Comparison of ENCODE assay signal across 21 cellular contexts in genomic region chr11:36577859-36578258, GRCh38. TPM values are rescaled to one million over a fixed set of nuclear protein-coding genes. Genes with fewer than 3 reads are reported as not detected.
DNase-seq lines count a peak whose midpoint lies in the region; ATAC-seq and TF ChIP-seq lines count a peak whose summit lies in the region.
"Had no signal": no experiment of that assay in that cellular context is flagged by ENCODE, and none has a peak within 500 bp of the region (broad histone marks: within the 10 kb centered on the region; RNA-seq: fewer than 3 reads in every experiment).

No MANE protein-coding gene starts in this region.

- H3K27me3 ChIP-seq in foreskin keratinocyte: peaks cover 2% of the 10 kb centered on the region
- H3K27me3 ChIP-seq in smooth muscle cell (ENCODE audit: low read depth): no peaks in the 10 kb centered on the region
- no peaks in the 10 kb centered on the region for H3K27me3 ChIP-seq in neural progenitor cell
- H3K27me3 ChIP-seq: gastroesophageal sphincter had no signal

- no peaks in the 10 kb centered on the region for H3K36me3 Mint-ChIP-seq in neural progenitor cell

- H3K9ac ChIP-seq in smooth muscle cell (ENCODE audit: low read depth): peak overlapping the region; percentile 41
- H3K9ac ChIP-seq in neural progenitor cell: no peak overlapping the region

- H2AFZ ChIP-seq in smooth muscle cell (ENCODE audit: low read depth) (peak overlapping the region; percentile 55), neural progenitor cell (replicated peaks) (no peak overlapping the region)

- ATAC-seq in foreskin keratinocyte: peak; percentile 41
- ATAC-seq in GM18511 (IDR thresholded peaks at IDR 0.05; ENCODE audit: unreplicated experiment): no peak
- ATAC-seq: gastroesophageal sphincter; HCT116; left cardiac atrium; stimulated activated naive CD8-positive, alpha-beta T cell treated with anti-CD3 and anti-CD28 coated beads, Interleukin-15, amount 100 ng/mL, for 72 hours; T-cell had no signal

- H3K27ac ChIP-seq in foreskin keratinocyte (no peak overlapping the region), smooth muscle cell (ENCODE audit: low read depth) (peak overlapping the region; percentile 79), neural progenitor cell (no peak overlapping the region)

- no peak overlapping the region for H3K4me3 Mint-ChIP-seq in neural progenitor cell
- H3K4me3 Mint-ChIP-seq: CD8-positive, alpha-beta memory T cell; nephron progenitor cell; stimulated activated naive CD8-positive, alpha-beta T cell treated with anti-CD3 and anti-CD28 coated beads, Interleukin-15, amount 100 ng/mL, for 72 hours; T-cell had no signal

- peak; percentile 48 for DNase-seq in H4 (ENCODE audit: low spot score)
- DNase-seq in RPMI7951 (ENCODE audit: low read depth): peak; percentile 5
- peak in 1 of 2 donors; percentile 34 for DNase-seq in foreskin keratinocyte
- DNase-seq in smooth muscle cell (lab: John Stamatoyannopoulos, UW; ENCODE audit: unreplicated experiment): no peak
- no peak for DNase-seq in activated naive CD4-positive, alpha-beta T cell treated with Interleukin-2 at 50 U/mL for 16 hours
- no peak for DNase-seq in neural progenitor cell (ENCODE audit: low spot score)
- DNase-seq in activated gamma-delta T cell treated with Interleukin-2 at 50 U/mL for 16 hours: no peak
- DNase-seq: activated CD4-positive, alpha-beta T cell treated with anti-CD3 and anti-CD28 coated beads for 1 hour; activated T-cell treated with anti-CD3 and anti-CD28 coated beads for 4 hours; amygdala; CD8-positive, alpha-beta memory T cell; GF-D8; left cardiac atrium; NCI-H2171 treated with DMSO at 0.1 percent for 48 hours; nephron progenitor cell; OCI-M1; stimulated activated naive CD8-positive, alpha-beta T cell treated with anti-CD3 and anti-CD28 coated beads, Interleukin-15, amount 100 ng/mL, for 72 hours; T-cell had no signal

- TF ChIP-seq CTCF in foreskin keratinocyte (conservative IDR thresholded peaks at IDR 0.05): no peak
- TF ChIP-seq CTCF in smooth muscle cell (IDR thresholded peaks at IDR 0.05; ENCODE audit: borderline replicate concordance, insufficient read depth, poor library complexity, severe bottlenecking): no peak
- TF ChIP-seq CTCF in neural progenitor cell (IDR thresholded peaks at IDR 0.05): no peak

- H3K79me2 ChIP-seq in smooth muscle cell (ENCODE audit: low read depth): no peaks in the 10 kb centered on the region
- no peaks in the 10 kb centered on the region for H3K79me2 ChIP-seq in neural progenitor cell (ENCODE audit: low read depth)

- H3F3A ChIP-seq in smooth muscle cell (ENCODE audit: low read depth) (peaks cover 9% of the 10 kb centered on the region), neural progenitor cell (ENCODE audit: low read depth) (no peaks in the 10 kb centered on the region)

- H3K27me3 Mint-ChIP-seq in neural progenitor cell (ENCODE audit: insufficient read depth, low read depth): peaks cover 5% of the 10 kb centered on the region

- peaks cover 3% of the 10 kb centered on the region for H3K9me3 ChIP-seq in smooth muscle cell (replicated peaks; ENCODE audit: low read depth)
- no peaks in the 10 kb centered on the region for H3K9me3 ChIP-seq in neural progenitor cell (ENCODE audit: low read depth)
- H3K9me3 ChIP-seq: gastroesophageal sphincter had no signal

- H3K27ac Mint-ChIP-seq in neural progenitor cell: no peak overlapping the region
- H3K27ac Mint-ChIP-seq: CD8-positive, alpha-beta memory T cell; nephron progenitor cell; stimulated activated naive CD8-positive, alpha-beta T cell treated with anti-CD3 and anti-CD28 coated beads, Interleukin-15, amount 100 ng/mL, for 72 hours; T-cell had no signal

- H3K4me1 Mint-ChIP-seq in neural progenitor cell: no peaks in the 10 kb centered on the region
- H3K4me1 Mint-ChIP-seq: CD8-positive, alpha-beta memory T cell; stimulated activated naive CD8-positive, alpha-beta T cell treated with anti-CD3 and anti-CD28 coated beads, Interleukin-15, amount 100 ng/mL, for 72 hours; T-cell had no signal

- H3K4me3 ChIP-seq in smooth muscle cell (no peak overlapping the region), neural progenitor cell (no peak overlapping the region)
- H3K4me3 ChIP-seq: gastroesophageal sphincter had no signal

- H3K4me1 ChIP-seq in foreskin keratinocyte (no peaks in the 10 kb centered on the region), smooth muscle cell (ENCODE audit: low read depth) (peaks cover 14% of the 10 kb centered on the region), neural progenitor cell (no peaks in the 10 kb centered on the region)

- peaks cover 7% of the 10 kb centered on the region for H3K9me3 Mint-ChIP-seq in neural progenitor cell

- H3K4me2 ChIP-seq in smooth muscle cell (peak overlapping the region; percentile 70), neural progenitor cell (no peak overlapping the region)

- H4K20me1 ChIP-seq in smooth muscle cell (ENCODE audit: low read depth): no peaks in the 10 kb centered on the region
- H4K20me1 ChIP-seq in neural progenitor cell (ENCODE audit: low read depth): no peaks in the 10 kb centered on the region

- H3K36me3 ChIP-seq in smooth muscle cell (ENCODE audit: low read depth) (no peaks in the 10 kb centered on the region), neural progenitor cell (no peaks in the 10 kb centered on the region)

- 65% methylated on average over 2 of the region's 2 CpGs for WGBS in smooth muscle cell (ENCODE audit: low lambda C conversion rate)

RNA-seq across cellular contexts. Expression of gene RAG1, which starts 10.1 kb away (rescaled TPM):
- total RNA-seq in H4 (2014; rRNA removed; shearing (Covaris generic)): 0.23 and 0.39 TPM in 2 replicates
- total RNA-seq in RPMI7951 (2014; rRNA removed; shearing (Covaris generic)): 0.48 and 0.68 TPM in 2 replicates
- total RNA-seq in foreskin keratinocyte (1.5 and 1.7 TPM in 2 replicates), smooth muscle cell (2.7 and 3.7 TPM in 2 replicates), neural progenitor cell (ENCODE audit: low replicate concordance) (0.62 and 0.84 TPM in 2 replicates)
- polyA plus RNA-seq in foreskin keratinocyte (0.37 and 0.46 TPM in 2 replicates), smooth muscle cell (0.86 and 1.7 TPM in 2 replicates)

RNA-seq across cellular contexts. Expression of gene IFTAP, which starts 16.4 kb away (rescaled TPM):
- 68.2 and 72.3 TPM in 2 replicates for total RNA-seq in H4 (2014; rRNA removed; shearing (Covaris generic))
- total RNA-seq in RPMI7951 (2014; rRNA removed; shearing (Covaris generic)): 40.8 and 58.0 TPM in 2 replicates
- total RNA-seq in foreskin keratinocyte (17.5 and 19.2 TPM in 2 replicates), smooth muscle cell (17.8 and 41.8 TPM in 2 replicates), neural progenitor cell (ENCODE audit: low replicate concordance) (63.5 and 112 TPM in 2 replicates)
- polyA plus RNA-seq in foreskin keratinocyte (22.5 and 22.7 TPM in 2 replicates), smooth muscle cell (24.7 and 33.1 TPM in 2 replicates)

RNA-seq across cellular contexts. Expression of gene RAG2, which starts 20.2 kb away (rescaled TPM):
- not detected in 2 replicates for total RNA-seq in H4 (2014; rRNA removed; shearing (Covaris generic))
- not detected in 2 replicates for total RNA-seq in RPMI7951 (2014; rRNA removed; shearing (Covaris generic))
- not detected in 2 replicates for total RNA-seq in foreskin keratinocyte
- polyA plus RNA-seq in foreskin keratinocyte: not detected in 2 replicates
- total RNA-seq in smooth muscle cell: not detected in 2 replicates
- polyA plus RNA-seq in smooth muscle cell: not detected in 2 replicates
- total RNA-seq in neural progenitor cell (ENCODE audit: low replicate concordance): 0.06 and 0.15 TPM in 2 replicates
- total RNA-seq: CD8-positive, alpha-beta memory T cell; gastroesophageal sphincter; left cardiac atrium; T-cell had no signal
- polyA plus RNA-seq: CD8-positive, alpha-beta memory T cell had no signal

Comparison
In these comparisons a context has a peak if more than half of its experiments do, and no peak if none do; other contexts are left out.
1. DNase-seq: peak in H4 (single experiment) and RPMI7951 (single experiment); none in smooth muscle cell (single experiment), activated naive CD4-positive, alpha-beta T cell treated with Interleukin-2 at 50 U/mL for 16 hours (single experiment), neural progenitor cell (single experiment) and activated gamma-delta T cell treated with Interleukin-2 at 50 U/mL for 16 hours (single experiment).